8 cellular contexts compared by ENCODE assay signal in the genomic region with DNA sequence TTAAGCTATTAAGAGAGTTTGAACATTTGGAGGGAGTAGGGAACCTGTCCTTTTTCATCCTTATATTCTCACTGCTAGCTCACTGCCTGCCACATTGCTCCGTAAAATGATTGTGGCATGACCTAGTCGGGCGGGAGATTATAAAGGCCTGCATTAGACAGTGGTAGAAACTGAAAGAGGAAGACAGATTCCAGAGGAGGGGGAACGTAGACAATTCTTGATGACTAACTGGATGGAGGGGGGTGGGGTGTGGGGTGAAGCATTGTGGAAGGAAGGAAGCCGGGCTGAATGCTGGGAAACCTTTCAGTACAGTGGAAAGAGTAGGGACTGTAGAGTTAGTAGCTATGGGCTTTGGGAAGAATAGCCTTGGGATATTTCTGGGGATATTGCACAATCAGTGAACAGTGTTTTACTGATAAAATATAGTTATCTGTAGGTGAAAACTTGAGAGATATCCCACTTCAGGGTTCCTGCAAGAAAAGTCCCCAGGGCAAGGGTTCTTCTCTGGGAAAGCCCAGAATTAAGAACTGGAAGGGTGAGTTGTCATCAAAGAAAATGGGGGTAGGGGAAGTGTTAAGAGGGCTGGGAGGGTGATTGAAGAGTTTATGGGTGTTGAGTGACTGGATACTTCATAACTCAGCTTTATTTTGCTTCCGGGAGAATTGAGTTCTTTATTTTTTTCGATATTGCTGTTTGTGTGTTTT. TPM values are rescaled to one million over a fixed set of nuclear protein-coding genes. Genes with fewer than 3 reads are reported as not detected.
DNase-seq lines count a peak whose midpoint lies in the region; ATAC-seq, FAIRE-seq and TF ChIP-seq lines count a peak whose summit lies in the region.

No MANE protein-coding gene starts in this region.

- TF ChIP-seq CTCF in A673 (conservative IDR thresholded peaks at IDR 0.05; ENCODE audit: low read depth, low read length) (no peak), HL-60 (IDR thresholded peaks at IDR 0.05; ENCODE audit: insufficient read depth, low read length) (no peak), bronchial epithelial cell (IDR thresholded peaks at IDR 0.05; ENCODE audit: insufficient read depth, low read length, severe bottlenecking) (no peak), keratinocyte (optimal IDR thresholded peaks at IDR 0.05 in 1 of 3, IDR thresholded peaks at IDR 0.05 in 1 of 3, conservative IDR thresholded peaks at IDR 0.05 in 1 of 3; ENCODE audit: extremely low read depth in 1 of 3, insufficient read depth in 2 of 3, low read length in 3 of 3) (no peak)

- DNase-seq in A673 (ENCODE audit: low spot score) (peak; percentile 90), HL-60 (ENCODE audit: low read depth in 1 of 2, low spot score in 1 of 2) (peak; percentile 82 to 87), T-helper 2 cell (peak in 3 of 5 experiments; percentile 22 to 72 (median 38)), bronchial epithelial cell (ENCODE audit: low read depth) (peak; percentile 86), keratinocyte (ENCODE audit: low read depth, low spot score) (no peak)
- peak; percentile 31 to 64 for DNase-seq in stimulated activated CD4-positive, alpha-beta T cell treated with anti-CD3 and anti-CD28 coated beads, Interleukin-12 subunit alpha, Interleukin-12 subunit beta, amount 100 ng/mL, for 24 hours (ENCODE audit: low read depth in 2 of 2)

- peaks cover 73% of the 10 kb centered on the region for H3K79me2 ChIP-seq in keratinocyte (ENCODE audit: control insufficient read depth, insufficient read depth, low read length)

- dilution Hi-C loops in keratinocyte (cut with MboI; ENCODE audit: extremely low pct_ligation_motif_present, low sequenced_read_pairs) = no loop called here

- H3K9ac ChIP-seq in keratinocyte (ENCODE audit: control insufficient read depth, extremely low read depth, insufficient read depth, low read length) = peak overlapping the region; percentile 99

- H3K9me3 ChIP-seq in A673 (ENCODE audit: low read depth, low read length, poor library complexity, severe bottlenecking) = no peaks in the 10 kb centered on the region
- no peaks in the 10 kb centered on the region for H3K9me3 ChIP-seq in keratinocyte (ENCODE audit: control insufficient read depth, low read depth, low read length)

- ATAC-seq in GM21825 (IDR thresholded peaks at IDR 0.05; ENCODE audit: unreplicated experiment) (no peak), GM21786 (IDR thresholded peaks at IDR 0.05; ENCODE audit: unreplicated experiment) (no peak)

- peak overlapping the region; percentile 89 for H3K4me3 ChIP-seq in A673 (ENCODE audit: low read depth, low read length, poor library complexity, severe bottlenecking)
- H3K4me3 ChIP-seq in HL-60 (replicated peaks; ENCODE audit: insufficient read depth, low read length) = peak overlapping the region; percentile 56
- peak overlapping the region; percentile 92 for H3K4me3 ChIP-seq in bronchial epithelial cell (ENCODE audit: low read depth, low read length)
- peak overlapping the region; percentile 64 to 96 (median 95) for H3K4me3 ChIP-seq in keratinocyte (ENCODE audit: control insufficient read depth in 2 of 3, extremely low read depth in 1 of 3, insufficient read depth in 2 of 3, low read depth in 1 of 3, low read length in 3 of 3)

- H4K20me1 ChIP-seq in keratinocyte (ENCODE audit: control insufficient read depth, extremely low read depth, insufficient read depth, low read length) = peaks cover 19% of the 10 kb centered on the region

- no peak overlapping the region for H2AFZ ChIP-seq in keratinocyte (ENCODE audit: control insufficient read depth, low read length)

- H3K27ac ChIP-seq in A673 (ENCODE audit: low read depth, low read length, poor library complexity, severe bottlenecking) = peak overlapping the region; percentile 60
- peak overlapping the region; percentile 88 for H3K27ac ChIP-seq in HL-60 (replicated peaks)
- H3K27ac ChIP-seq in keratinocyte (ENCODE audit: control insufficient read depth, insufficient read depth, low read length) = peak overlapping the region; percentile 99

- peaks cover 14% of the 10 kb centered on the region for H3K4me1 ChIP-seq in A673 (ENCODE audit: insufficient read depth, low read length, poor library complexity, severe bottlenecking)
- peaks cover 42% of the 10 kb centered on the region for H3K4me1 ChIP-seq in keratinocyte (ENCODE audit: control insufficient read depth, extremely low read depth, insufficient read depth, low read length)

- no peaks in the 10 kb centered on the region for H3K27me3 ChIP-seq in A673 (replicated peaks; ENCODE audit: insufficient read depth, low read depth, low read length, poor library complexity)
- H3K27me3 ChIP-seq in HL-60 (ENCODE audit: insufficient read depth, poor library complexity, severe bottlenecking) = no peaks in the 10 kb centered on the region
- no peaks in the 10 kb centered on the region for H3K27me3 ChIP-seq in bronchial epithelial cell (ENCODE audit: control insufficient read depth, insufficient read depth, low read length)
- no peaks in the 10 kb centered on the region for H3K27me3 ChIP-seq in keratinocyte (ENCODE audit: control insufficient read depth, extremely low read depth, insufficient read depth, low read length)

- peak overlapping the region; percentile 100 for H3K4me2 ChIP-seq in keratinocyte (ENCODE audit: control insufficient read depth, extremely low read depth, insufficient read depth, low read depth, low read length)

- POLR2A ChIA-PET in A673 (lab: Charles Lee; ENCODE audit: low non-redundant PET) = no interaction called here

- CTCF ChIA-PET in A673 (lab: Charles Lee) = no interaction called here

- no peak for FAIRE-seq in bronchial epithelial cell (lab: Jason Lieb, UNC)
- FAIRE-seq in keratinocyte (lab: Jason Lieb, UNC) = peak; percentile 90

- BruUV-seq in A673 (replicated peaks; lab: Mats Ljungman, UMichigan) = no TSS peak

- H3K9me1 ChIP-seq in keratinocyte (ENCODE audit: control insufficient read depth, extremely low read depth, insufficient read depth, low read length) = peaks cover 5% of the 10 kb centered on the region

- intact Hi-C loops in A673 (cut with micrococcal nuclease; ENCODE audit: unreplicated experiment) = no loop called here

- no peaks in the 10 kb centered on the region for H3K36me3 ChIP-seq in A673 (ENCODE audit: insufficient read depth, low read length, poor library complexity, severe bottlenecking)
- H3K36me3 ChIP-seq in bronchial epithelial cell (ENCODE audit: control insufficient read depth, insufficient read depth, low read length) = no peaks in the 10 kb centered on the region
- peaks cover 7 to 17% of the 10 kb centered on the region in 2 experiments for H3K36me3 ChIP-seq in keratinocyte (ENCODE audit: control insufficient read depth in 2 of 2, extremely low read depth in 1 of 2, insufficient read depth in 2 of 2, low read length in 2 of 2)

RNA-seq across cellular contexts. Expression of gene MED15, which starts 2.1 kb away (rescaled TPM):
- total RNA-seq in A673 (2021) (96.2 and 101 TPM in 2 replicates), bronchial epithelial cell (20.5 and 22.5 TPM in 2 replicates)
- polyA plus RNA-seq in keratinocyte = 24.9 to 51.4 TPM (median 29.2 TPM) in 3 replicates
- 65.8 TPM for polyA plus RNA-seq in keratinocyte (2011; ENCODE audit: low read depth)
- polyA plus RNA-seq in keratinocyte (2011; cell fraction: cytosol; rRNA removed) = 22.9 and 50.3 TPM in 2 replicates
- polyA plus RNA-seq in keratinocyte (2011; cell fraction: nucleus; rRNA removed) = 100 and 122 TPM in 2 replicates
- 47.2 and 78.2 TPM in 2 replicates for polyA plus RNA-seq in keratinocyte (2012; ENCODE audit: low replicate concordance)
- polyA minus RNA-seq in keratinocyte = 63.9 to 128 TPM (median 69.3 TPM) in 3 replicates
- polyA minus RNA-seq in keratinocyte (2011; cell fraction: cytosol; rRNA and poly(A)+ RNA removed) = 86.5 TPM
- polyA minus RNA-seq in keratinocyte (2011; cell fraction: nucleus; rRNA and poly(A)+ RNA removed) = 121 and 126 TPM in 2 replicates

RNA-seq across cellular contexts. Expression of gene KLHL22, which starts 13.9 kb away (rescaled TPM):
- total RNA-seq in A673 (2021) = 36.2 and 46.3 TPM in 2 replicates
- 15.7 and 17.1 TPM in 2 replicates for total RNA-seq in bronchial epithelial cell
- polyA plus RNA-seq in keratinocyte = 9.3 to 16.6 TPM (median 10.0 TPM) in 3 replicates
- polyA plus RNA-seq in keratinocyte (2011; ENCODE audit: low read depth) = 0.97 TPM
- 6.4 and 7.8 TPM in 2 replicates for polyA plus RNA-seq in keratinocyte (2011; cell fraction: cytosol; rRNA removed)
- 20.6 and 24.4 TPM in 2 replicates for polyA plus RNA-seq in keratinocyte (2011; cell fraction: nucleus; rRNA removed)
- polyA plus RNA-seq in keratinocyte (2012; ENCODE audit: low replicate concordance) = 5.7 and 8.2 TPM in 2 replicates
- polyA minus RNA-seq in keratinocyte = 12.4 to 25.5 TPM (median 15.5 TPM) in 3 replicates
- 9.2 TPM for polyA minus RNA-seq in keratinocyte (2011; cell fraction: cytosol; rRNA and poly(A)+ RNA removed)
- polyA minus RNA-seq in keratinocyte (2011; cell fraction: nucleus; rRNA and poly(A)+ RNA removed) = 9.4 and 16.4 TPM in 2 replicates
